8 cellular contexts compared by ENCODE assay signal in genomic region chr1:16351449-16351993, GRCh38. TPM values are rescaled to one million over a fixed set of nuclear protein-coding genes. Genes with fewer than 3 reads are reported as not detected.
DNase-seq lines count a peak whose midpoint lies in the region; ATAC-seq, FAIRE-seq and TF ChIP-seq lines count a peak whose summit lies in the region.

No MANE protein-coding gene starts in this region.

- H3K4me3 Mint-ChIP-seq in CD4-positive, CD25-positive, alpha-beta regulatory T cell, result peak overlapping the region; percentile 89 to 99 (median 94)
- peak overlapping the region; percentile 77 to 95 (median 91) for H3K4me3 Mint-ChIP-seq in immature natural killer cell

- H3K27ac Mint-ChIP-seq in CD4-positive, CD25-positive, alpha-beta regulatory T cell, result peak overlapping the region; percentile 83 to 99 (median 96)
- peak overlapping the region; percentile 88 to 97 (median 94) for H3K27ac Mint-ChIP-seq in immature natural killer cell

- H3K9me3 Mint-ChIP-seq in CD4-positive, CD25-positive, alpha-beta regulatory T cell, result no peaks in the 10 kb centered on the region
- no peaks in the 10 kb centered on the region for H3K9me3 Mint-ChIP-seq in immature natural killer cell

- ATAC-seq in CD4-positive, CD25-positive, alpha-beta regulatory T cell (ENCODE audit: low read depth in 2 of 2), result no peak
- no peak for ATAC-seq in GM21447 (IDR thresholded peaks at IDR 0.05; ENCODE audit: unreplicated experiment)

- no peak for FAIRE-seq in small intestine (lab: Jason Lieb, UNC)

- H3K36me3 Mint-ChIP-seq in CD4-positive, CD25-positive, alpha-beta regulatory T cell, result no peaks in the 10 kb centered on the region
- no peaks in the 10 kb centered on the region for H3K36me3 Mint-ChIP-seq in immature natural killer cell

- TF ChIP-seq RAD21 in Ishikawa (IDR thresholded peaks at IDR 0.05; ENCODE audit: low read depth), result no peak

- no peaks in the 10 kb centered on the region for H3K36me3 ChIP-seq in CD4-positive, CD25-positive, alpha-beta regulatory T cell (ENCODE audit: control insufficient read depth, insufficient read depth, low read length)
- no peaks in the 10 kb centered on the region for H3K36me3 ChIP-seq in small intestine (ENCODE audit: control insufficient read depth in 2 of 2, insufficient read depth in 2 of 2, low read length in 2 of 2)

- peaks cover 30% of the 10 kb centered on the region for H3K4me1 ChIP-seq in CD4-positive, CD25-positive, alpha-beta regulatory T cell (ENCODE audit: control insufficient read depth, insufficient read depth, low read length, poor library complexity, severe bottlenecking)
- H3K4me1 ChIP-seq in small intestine (ENCODE audit: control insufficient read depth in 2 of 2, insufficient read depth in 1 of 2, low read depth in 1 of 2, low read length in 1 of 2), result peaks cover 4 to 10% of the 10 kb centered on the region in 2 donors

- WGBS in small intestine, 3 donors, result 1% methylated on average over 20 of the region's 20 CpGs

- peaks cover 17 to 57% (median 29%) of the 10 kb centered on the region in 4 donors for H3K4me1 Mint-ChIP-seq in CD4-positive, CD25-positive, alpha-beta regulatory T cell
- H3K4me1 Mint-ChIP-seq in immature natural killer cell, result peaks cover 34 to 36% of the 10 kb centered on the region in 2 donors

- H3K4me3 ChIP-seq in CD4-positive, CD25-positive, alpha-beta regulatory T cell (ENCODE audit: low read depth, low read length), result peak overlapping the region; percentile 81
- H3K4me3 ChIP-seq in small intestine (ENCODE audit: low read depth in 1 of 2, low read length in 2 of 2), result peak overlapping the region; percentile 87 to 93

- peak overlapping the region; percentile 86 for H3K27ac ChIP-seq in CD4-positive, CD25-positive, alpha-beta regulatory T cell (ENCODE audit: insufficient read depth, low read length, poor library complexity, severe bottlenecking)
- peak overlapping the region; percentile 73 for H3K27ac ChIP-seq in angular gyrus (ENCODE audit: low read depth, low read length)
- H3K27ac ChIP-seq in small intestine (ENCODE audit: low read depth in 1 of 2, low read length in 1 of 2), result peak overlapping the region; percentile 79 to 97

- peak in 1 of 3 donors; percentile 18 for DNase-seq in CD4-positive, CD25-positive, alpha-beta regulatory T cell
- DNase-seq in immature natural killer cell (no peak), small intestine (peak; percentile 30), NK-92 (lab: John Stamatoyannopoulos, UW; ENCODE audit: unreplicated experiment) (no peak), NCI-H446 treated with DMSO at 0.1 percent for 48 hours (lab: John Stamatoyannopoulos, UW) (no peak)

- no peaks in the 10 kb centered on the region for H3K27me3 ChIP-seq in CD4-positive, CD25-positive, alpha-beta regulatory T cell (ENCODE audit: control insufficient read depth, insufficient read depth, low read length)
- H3K27me3 ChIP-seq in small intestine (ENCODE audit: control insufficient read depth in 2 of 2, insufficient read depth in 2 of 2, low read length in 2 of 2), result no peaks in the 10 kb centered on the region

- H3K27me3 Mint-ChIP-seq in CD4-positive, CD25-positive, alpha-beta regulatory T cell, result no peaks in the 10 kb centered on the region
- H3K27me3 Mint-ChIP-seq in immature natural killer cell (ENCODE audit: low read depth in 3 of 3), result peaks cover 0 to 9% (median 7%) of the 10 kb centered on the region in 3 donors

- TF ChIP-seq EP300 in Ishikawa (IDR thresholded peaks at IDR 0.05; ENCODE audit: borderline replicate concordance), result no peak

- H3K9me3 ChIP-seq in CD4-positive, CD25-positive, alpha-beta regulatory T cell (ENCODE audit: control insufficient read depth in 2 of 2, low read length in 2 of 2), result no peaks in the 10 kb centered on the region
- H3K9me3 ChIP-seq in small intestine (ENCODE audit: control insufficient read depth, low read depth), result no peaks in the 10 kb centered on the region

TF ChIP-seq in Ishikawa, 13 proteins besides CTCF, POLR2A, EP300 and RAD21:
- TF ChIP-seq YY1 (IDR thresholded peaks at IDR 0.05; ENCODE audit: low read depth) (no peak), ZBTB7A (IDR thresholded peaks at IDR 0.05; ENCODE audit: low read depth) (peak; percentile 53; the same call in 1 of the 2 replicates)

RNA-seq across cellular contexts. Expression of gene FBXO42, which starts 0.8 kb away (rescaled TPM):
- total RNA-seq in CD4-positive, CD25-positive, alpha-beta regulatory T cell, result 22.0 TPM
- polyA plus RNA-seq in CD4-positive, CD25-positive, alpha-beta regulatory T cell, result 10 to 100 TPM; 13.5 to 23.2 (median 21.5) TPM
- polyA plus RNA-seq in immature natural killer cell (10 to 100 TPM; 12.2 to 26.2 (median 24.7) TPM), small intestine (10 to 100 TPM in 2 of 3 donors, 1 to 10 TPM in 1; 10.0 to 12.7 (median 11.7) TPM)

RNA-seq across cellular contexts. Expression of gene SZRD1, which starts 15.5 kb away (rescaled TPM):
- total RNA-seq in CD4-positive, CD25-positive, alpha-beta regulatory T cell, result 136 TPM
- 10 to 100 TPM; 36.9 to 54.5 (median 44.6) TPM for polyA plus RNA-seq in CD4-positive, CD25-positive, alpha-beta regulatory T cell
- polyA plus RNA-seq in immature natural killer cell (10 to 100 TPM; 55.8 to 81.5 (median 80.7) TPM), small intestine (10 to 100 TPM; 72.2 to 98.8 (median 74.0) TPM)
